ENCODE assay signal across 14 cellular contexts in genomic region chr19:35783469-35784400, GRCh38. TPM values are rescaled to one million over a fixed set of nuclear protein-coding genes. Genes with fewer than 3 reads are reported as not detected.
DNase-seq lines count a peak whose midpoint lies in the region; ATAC-seq, FAIRE-seq and TF ChIP-seq lines count a peak whose summit lies in the region.
"Had no signal": no experiment of that assay in that cellular context is flagged by ENCODE, and none has a peak within 500 bp of the region (broad histone marks: within the 10 kb centered on the region; RNA-seq: fewer than 3 reads in every experiment).

No MANE protein-coding gene starts in this region.

- dilution Hi-C loops in endothelial cell of umbilical vein (cut with MboI; ENCODE audit: extremely low pct_ligation_motif_present, low sequenced_read_pairs) = no loop called here

- peaks cover 0 to 4% of the 10 kb centered on the region in 2 experiments for H3K36me3 ChIP-seq in endothelial cell of umbilical vein (ENCODE audit: control insufficient read depth in 2 of 2, extremely low read depth in 1 of 2, insufficient read depth in 2 of 2, low read length in 2 of 2)

- H3K4me3 ChIP-seq in endothelial cell of umbilical vein (replicated peaks in 1 of 3; ENCODE audit: insufficient read depth in 1 of 3, low read depth in 1 of 3, low read length in 3 of 3) = no peak overlapping the region
- H3K4me3 ChIP-seq: right atrium auricular region had no signal

- H3K4me2 ChIP-seq in endothelial cell of umbilical vein (ENCODE audit: insufficient read depth, low read length) = no peak overlapping the region

- TF ChIP-seq POLR2A in endothelial cell of umbilical vein (IDR thresholded peaks at IDR 0.05; ENCODE audit: low read depth, low read length) = no peak

- H3K9me3 ChIP-seq in endothelial cell of umbilical vein (replicated peaks; ENCODE audit: control insufficient read depth, insufficient read depth, low read length) = no peaks in the 10 kb centered on the region
- H3K9me3 ChIP-seq: right atrium auricular region had no signal

- H3K79me2 ChIP-seq in endothelial cell of umbilical vein (ENCODE audit: control insufficient read depth, insufficient read depth, low read length) = no peaks in the 10 kb centered on the region

- FAIRE-seq in endothelial cell of umbilical vein (lab: Jason Lieb, UNC) = no peak

- ATAC-seq in HG03025 (IDR thresholded peaks at IDR 0.05; ENCODE audit: low FRiP score, unreplicated experiment) = no peak
- ATAC-seq: foreskin keratinocyte had no signal

- BruUV-seq in endothelial cell of umbilical vein (replicated peaks; lab: Mats Ljungman, UMichigan) = no TSS peak

- H4K20me1 ChIP-seq in endothelial cell of umbilical vein (replicated peaks; ENCODE audit: control insufficient read depth, extremely low read depth, insufficient read depth, low read length) = no peaks in the 10 kb centered on the region

- intact Hi-C loops in endothelial cell of umbilical vein (cut with micrococcal nuclease) = no loop called here

- CTCF ChIA-PET in endothelial cell of umbilical vein (lab: Charles Lee) = interaction anchor here (0.6 kb wide), 1 partner anchor 121 kb away, joined by 4 read pairs; no protein-coding TSS in a partner anchor

- H2AFZ ChIP-seq in endothelial cell of umbilical vein (ENCODE audit: low read depth, low read length) = no peak overlapping the region

- H3K9ac ChIP-seq in endothelial cell of umbilical vein (replicated peaks; ENCODE audit: extremely low read depth, insufficient read depth, low read length) = no peak overlapping the region

- no peak overlapping the region for H3K27ac ChIP-seq in endothelial cell of umbilical vein (ENCODE audit: insufficient read depth, low read depth, low read length)
- H3K27ac ChIP-seq: foreskin keratinocyte, right atrium auricular region had no signal

- no peaks in the 10 kb centered on the region for H3K4me1 ChIP-seq in endothelial cell of umbilical vein (ENCODE audit: control insufficient read depth, extremely low read depth, insufficient read depth, low read length)
- H3K4me1 ChIP-seq: foreskin keratinocyte, right atrium auricular region had no signal

- no peak for TF ChIP-seq CTCF in endothelial cell of umbilical vein (IDR thresholded peaks at IDR 0.05; ENCODE audit: extremely low read depth in 1 of 2, insufficient read depth in 1 of 2, low read depth in 1 of 2, low read length in 2 of 2)

- H3K27me3 ChIP-seq in endothelial cell of umbilical vein (ENCODE audit: control insufficient read depth in 2 of 2, insufficient read depth in 2 of 2, low read length in 2 of 2) = no peaks in the 10 kb centered on the region
- H3K27me3 ChIP-seq: foreskin keratinocyte, right atrium auricular region had no signal

- DNase-seq in ELF-1 (ENCODE audit: low read depth, low spot score) (peak; percentile 56), endothelial cell of umbilical vein (ENCODE audit: low read depth, low spot score) (no peak), SK-N-DZ (ENCODE audit: low spot score) (no peak)
- DNase-seq: activated CD4-positive, alpha-beta memory T cell treated with anti-CD3 and anti-CD28 coated beads, Interleukin-2, amount 10 ng/mL, durations not matched to agents 7 days and 5 days; DMS 273 treated with DMSO at 0.1 percent for 48 hours; effector CD4-positive, alpha-beta T cell; foreskin keratinocyte; kidney glomerular epithelial cell; naive B cell; NCI-H187; stimulated activated CD4-positive, alpha-beta T cell treated with anti-CD3 and anti-CD28 coated beads, Interleukin-4, amount 100 ng/mL, for 24 hours; T-helper 9 cell had no signal

- no peaks in the 10 kb centered on the region for H3K9me1 ChIP-seq in endothelial cell of umbilical vein (replicated peaks; ENCODE audit: control insufficient read depth, extremely low read depth, insufficient read depth, low read length)

- POLR2A ChIA-PET in endothelial cell of umbilical vein (lab: Charles Lee) = no interaction called here

TF ChIP-seq in endothelial cell of umbilical vein, 7 proteins besides CTCF, POLR2A, EP300 and RAD21:
- peak; percentile 15 for TF ChIP-seq JUN (IDR thresholded peaks at IDR 0.05; ENCODE audit: borderline replicate concordance, insufficient read depth, insufficient read length, low read depth)
- TF ChIP-seq MYC (IDR thresholded peaks at IDR 0.05; ENCODE audit: low read depth, low read length) = no peak
TF ChIP-seq in endothelial cell of umbilical vein: peak in this region for 1.

RNA-seq across cellular contexts. Expression of gene ARHGAP33, which starts 8.4 kb away (rescaled TPM):
- total RNA-seq in endothelial cell of umbilical vein = 18.4 and 32.8 TPM in 2 replicates
- 11.0 and 11.7 TPM in 2 replicates for polyA plus RNA-seq in endothelial cell of umbilical vein
- 4.6 and 5.0 TPM in 2 replicates for polyA plus RNA-seq in endothelial cell of umbilical vein (2011; cell fraction: cytosol; rRNA removed)
- polyA plus RNA-seq in endothelial cell of umbilical vein (2011; cell fraction: nucleus; rRNA removed) = 97.2 and 130 TPM in 2 replicates
- 6.2 and 11.8 TPM in 2 replicates for polyA plus RNA-seq in endothelial cell of umbilical vein (2012)
- polyA minus RNA-seq in endothelial cell of umbilical vein = 3.0 and 5.6 TPM in 2 replicates
- polyA minus RNA-seq in endothelial cell of umbilical vein (2011; cell fraction: cytosol; rRNA and poly(A)+ RNA removed) = 3.0 TPM
- polyA minus RNA-seq in endothelial cell of umbilical vein (2011; cell fraction: nucleus; rRNA and poly(A)+ RNA removed) = 27.2 and 34.6 TPM in 2 replicates
- 8.0 and 18.4 TPM in 2 replicates for polyA plus RNA-seq in SK-N-DZ (2014; cell fraction: cytosol; rRNA removed)
- 68.8 and 86.8 TPM in 2 replicates for polyA plus RNA-seq in SK-N-DZ (2014; cell fraction: nucleus; rRNA removed)

RNA-seq across cellular contexts. Expression of gene PROSER3, which starts 25.8 kb away (rescaled TPM):
- total RNA-seq in endothelial cell of umbilical vein = 28.3 and 32.1 TPM in 2 replicates
- polyA plus RNA-seq in endothelial cell of umbilical vein = 18.3 and 19.5 TPM in 2 replicates
- polyA plus RNA-seq in endothelial cell of umbilical vein (2011; cell fraction: cytosol; rRNA removed) = 12.2 and 12.5 TPM in 2 replicates
- polyA plus RNA-seq in endothelial cell of umbilical vein (2011; cell fraction: nucleus; rRNA removed) = 36.9 and 40.2 TPM in 2 replicates
- polyA plus RNA-seq in endothelial cell of umbilical vein (2012) = 11.2 and 12.6 TPM in 2 replicates
- polyA minus RNA-seq in endothelial cell of umbilical vein = 20.7 and 22.6 TPM in 2 replicates
- polyA minus RNA-seq in endothelial cell of umbilical vein (2011; cell fraction: cytosol; rRNA and poly(A)+ RNA removed) = 12.5 TPM
- 15.0 and 17.6 TPM in 2 replicates for polyA minus RNA-seq in endothelial cell of umbilical vein (2011; cell fraction: nucleus; rRNA and poly(A)+ RNA removed)
- 1.2 and 3.7 TPM in 2 replicates for polyA plus RNA-seq in SK-N-DZ (2014; cell fraction: cytosol; rRNA removed)
- polyA plus RNA-seq in SK-N-DZ (2014; cell fraction: nucleus; rRNA removed) = 4.4 and 11.4 TPM in 2 replicates

RNA-seq across cellular contexts. Expression of gene HSPB6, which starts 26.9 kb away (rescaled TPM):
- total RNA-seq in endothelial cell of umbilical vein = 2.7 and 6.2 TPM in 2 replicates
- 2.3 and 3.4 TPM in 2 replicates for polyA plus RNA-seq in endothelial cell of umbilical vein
- 2.1 and 3.1 TPM in 2 replicates for polyA plus RNA-seq in endothelial cell of umbilical vein (2011; cell fraction: cytosol; rRNA removed)
- polyA plus RNA-seq in endothelial cell of umbilical vein (2011; cell fraction: nucleus; rRNA removed) = 0.53 and 1.1 TPM in 2 replicates
- polyA plus RNA-seq in endothelial cell of umbilical vein (2012) = 9.0 and 24.4 TPM in 2 replicates
- 0.74 and 1.4 TPM in 2 replicates for polyA minus RNA-seq in endothelial cell of umbilical vein
- polyA minus RNA-seq in endothelial cell of umbilical vein (2011; cell fraction: cytosol; rRNA and poly(A)+ RNA removed) = 1.3 TPM
- polyA minus RNA-seq in endothelial cell of umbilical vein (2011; cell fraction: nucleus; rRNA and poly(A)+ RNA removed) = 0.67 and 1.2 TPM in 2 replicates
- polyA plus RNA-seq in SK-N-DZ (2014; cell fraction: cytosol; rRNA removed) = not detected in 2 replicates
- polyA plus RNA-seq in SK-N-DZ (2014; cell fraction: nucleus; rRNA removed) = 0.41 TPM in 1 of 2 replicates, not detected in the other

RNA-seq across cellular contexts. Expression of gene PRODH2, which starts 28.9 kb away (rescaled TPM):
- not detected in 2 replicates for total RNA-seq in endothelial cell of umbilical vein
- not detected in 2 replicates for polyA plus RNA-seq in endothelial cell of umbilical vein
- polyA plus RNA-seq in endothelial cell of umbilical vein (2011; cell fraction: cytosol; rRNA removed) = not detected in 2 replicates
- not detected in 2 replicates for polyA plus RNA-seq in endothelial cell of umbilical vein (2011; cell fraction: nucleus; rRNA removed)
- not detected in 2 replicates for polyA plus RNA-seq in endothelial cell of umbilical vein (2012)
- polyA minus RNA-seq in endothelial cell of umbilical vein = not detected in 2 replicates
- polyA minus RNA-seq in endothelial cell of umbilical vein (2011; cell fraction: cytosol; rRNA and poly(A)+ RNA removed) = not detected
- polyA minus RNA-seq in endothelial cell of umbilical vein (2011; cell fraction: nucleus; rRNA and poly(A)+ RNA removed) = not detected in 2 replicates
- not detected in 2 replicates for polyA plus RNA-seq in SK-N-DZ (2014; cell fraction: cytosol; rRNA removed)
- not detected in 2 replicates for polyA plus RNA-seq in SK-N-DZ (2014; cell fraction: nucleus; rRNA removed)
- total RNA-seq: activated CD4-positive, alpha-beta memory T cell treated with anti-CD3 and anti-CD28 coated beads, Interleukin-2, amount 10 ng/mL, durations not matched to agents 7 days and 5 days; foreskin keratinocyte; right atrium auricular region had no signal
- polyA plus RNA-seq: foreskin keratinocyte had no signal

RNA-seq across cellular contexts. Expression of gene LIN37, which starts 35.4 kb away (rescaled TPM):
- 11.3 and 15.5 TPM in 2 replicates for total RNA-seq in endothelial cell of umbilical vein
- 21.4 and 21.9 TPM in 2 replicates for polyA plus RNA-seq in endothelial cell of umbilical vein
- polyA plus RNA-seq in endothelial cell of umbilical vein (2011; cell fraction: cytosol; rRNA removed) = 13.8 and 16.6 TPM in 2 replicates
- polyA plus RNA-seq in endothelial cell of umbilical vein (2011; cell fraction: nucleus; rRNA removed) = 39.5 and 46.4 TPM in 2 replicates
- 15.6 and 16.3 TPM in 2 replicates for polyA plus RNA-seq in endothelial cell of umbilical vein (2012)
- polyA minus RNA-seq in endothelial cell of umbilical vein = 8.6 and 11.0 TPM in 2 replicates
- 6.6 TPM for polyA minus RNA-seq in endothelial cell of umbilical vein (2011; cell fraction: cytosol; rRNA and poly(A)+ RNA removed)
- 11.9 and 16.5 TPM in 2 replicates for polyA minus RNA-seq in endothelial cell of umbilical vein (2011; cell fraction: nucleus; rRNA and poly(A)+ RNA removed)
- polyA plus RNA-seq in SK-N-DZ (2014; cell fraction: cytosol; rRNA removed) = 8.2 and 11.0 TPM in 2 replicates
- polyA plus RNA-seq in SK-N-DZ (2014; cell fraction: nucleus; rRNA removed) = 40.1 and 53.4 TPM in 2 replicates
